In genomic region chr9:21778300-21778699, GRCh38 we compare ENCODE assay signal across 13 cellular contexts. TPM values are rescaled to one million over a fixed set of nuclear protein-coding genes. Genes with fewer than 3 reads are reported as not detected.
A peak's percentile ranks its signal among the peaks of the same experiment; 100 is the strongest.
DNase-seq lines count a peak whose midpoint lies in the region; ATAC-seq and TF ChIP-seq lines count a peak whose summit lies in the region.
"Had no signal": no experiment of that assay in that cellular context is flagged by ENCODE, and none has a peak within 500 bp of the region (broad histone marks: within the 10 kb centered on the region; RNA-seq: fewer than 3 reads in every experiment).

No MANE protein-coding gene starts in this region.

- H3K27ac ChIP-seq in GM23248 = peak overlapping the region; percentile 75
- H3K27ac ChIP-seq: C4-2B, psoas muscle, SJSA1 had no signal

- peak overlapping the region; percentile 19; the same call in 1 of the 2 replicates for H3K9ac ChIP-seq in GM23248

- H3K27me3 ChIP-seq in GM23248 (replicated peaks; ENCODE audit: insufficient read depth) = no peaks in the 10 kb centered on the region
- H3K27me3 ChIP-seq: SJSA1 had no signal

- in situ Hi-C loops in GM23248 (cut with MboI) = loop anchor here (10.0 to 25.0 kb wide), 2 partner anchors 193 to 541 kb away; partner anchors contain the start of genes IFNA14 and IFNA17

- TF ChIP-seq CTCF in AG09309 (IDR thresholded peaks at IDR 0.05; ENCODE audit: control insufficient read depth, insufficient read depth, low read depth, low read length, missing control alignments) = no peak

- H4K20me1 ChIP-seq in GM23248 (ENCODE audit: insufficient read depth) = no peaks in the 10 kb centered on the region

- peaks cover 48% of the 10 kb centered on the region for H3K4me1 ChIP-seq in GM23248 (ENCODE audit: insufficient read depth)
- H3K4me1 ChIP-seq: psoas muscle had no signal

- peak overlapping the region; percentile 75 for H3K4me2 ChIP-seq in GM23248 (ENCODE audit: unreplicated experiment)

- no peaks in the 10 kb centered on the region for H3K9me3 ChIP-seq in GM23248 (ENCODE audit: low read depth)
- H3K9me3 ChIP-seq: psoas muscle, SJSA1 had no signal

- DNase-seq in AG09309 (ENCODE audit: low read depth) (peak; percentile 27), GM23248 (peak; percentile 60), RPMI7951 (ENCODE audit: low read depth) (peak; percentile 13), fibroblast of gingiva (ENCODE audit: low read depth) (peak; percentile 63), GM19238 (ENCODE audit: insufficient read length, low spot score) (no peak), ureter (ENCODE audit: low spot score) (no peak), NCI-H2227 treated with DMSO at 0.1 percent for 48 hours (lab: John Stamatoyannopoulos, UW) (no peak)
- DNase-seq: cerebellar nuclear complex, psoas muscle had no signal

- no peaks in the 10 kb centered on the region for H3K9me2 ChIP-seq in GM23248 (ENCODE audit: insufficient read depth)

- WGBS in GM23248 (ENCODE audit: low coverage in 1 of 2, low lambda C conversion rate in 2 of 2, missing lambda C conversion rate in 2 of 2), 2 experiments = 0 to 4% methylated on average over 1 of the region's 1 CpG

- H3F3A ChIP-seq in GM23248 (ENCODE audit: insufficient read depth) = peaks cover 42% of the 10 kb centered on the region

- no peak for ATAC-seq in GM18517 (IDR thresholded peaks at IDR 0.05; ENCODE audit: unreplicated experiment)
- ATAC-seq: left lobe of liver, psoas muscle had no signal

- H3K4me3 ChIP-seq in AG09309 (ENCODE audit: control insufficient read depth, low read depth, low read length) (no peak overlapping the region), GM23248 (peak overlapping the region; percentile 20; the same call in 1 of the 2 replicates)
- H3K4me3 ChIP-seq: psoas muscle, SJSA1 had no signal

- H2AFZ ChIP-seq in GM23248 = no peak overlapping the region

- H3K79me2 ChIP-seq in GM23248 (ENCODE audit: insufficient read depth) = no peaks in the 10 kb centered on the region

- H3K36me3 ChIP-seq in GM23248 (ENCODE audit: low read depth) = no peaks in the 10 kb centered on the region
- H3K36me3 ChIP-seq: SJSA1 had no signal

RNA-seq across cellular contexts. Expression of gene MTAP, which starts 24.1 kb away (rescaled TPM):
- 26.7 and 29.8 TPM in 2 replicates for total RNA-seq in GM23248 (2014; rRNA removed; shearing (Covaris generic))
- polyA plus RNA-seq in GM23248 (2016; fragmentation: Nextera tagmentation; extraction: Ambion mirVana) = 44.8 and 47.8 TPM in 2 replicates
- 25.7 and 34.0 TPM in 2 replicates for total RNA-seq in RPMI7951 (2014; rRNA removed; shearing (Covaris generic))
- total RNA-seq in ureter = 75.5 TPM

Comparison
In these comparisons a context has a peak if more than half of its experiments do, and no peak if none do; other contexts are left out.
1. DNase-seq: peak in AG09309 (single experiment), GM23248 (single experiment), RPMI7951 (single experiment) and fibroblast of gingiva (single experiment); none in GM19238 (single experiment), ureter (single experiment) and NCI-H2227 treated with DMSO at 0.1 percent for 48 hours (single experiment).